Comparison of ENCODE assay signal across 25 cellular contexts in the genomic region with DNA sequence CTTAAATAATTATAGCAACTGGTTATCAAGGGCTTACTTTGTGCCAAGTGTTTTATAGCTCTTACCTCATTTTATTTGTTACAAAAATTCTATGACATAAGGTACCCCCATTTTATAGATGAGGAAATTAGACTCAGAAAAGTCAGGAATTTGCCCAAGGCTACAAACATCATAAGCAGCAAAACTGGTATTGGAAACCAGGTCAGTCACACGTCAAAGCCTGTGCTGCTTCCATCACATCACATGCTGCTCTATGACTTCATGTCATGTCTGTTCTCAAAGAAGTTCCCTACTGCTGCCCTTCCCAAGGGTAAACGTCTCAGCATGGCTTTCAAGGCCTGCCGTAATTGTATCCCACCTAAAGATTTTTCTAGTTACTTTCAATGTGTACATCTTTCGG. TPM values are rescaled to one million over a fixed set of nuclear protein-coding genes. Genes with fewer than 3 reads are reported as not detected.
DNase-seq lines count a peak whose midpoint lies in the region; ATAC-seq and TF ChIP-seq lines count a peak whose summit lies in the region.
"Had no signal": no experiment of that assay in that cellular context is flagged by ENCODE, and none has a peak within 500 bp of the region (broad histone marks: within the 10 kb centered on the region; RNA-seq: fewer than 3 reads in every experiment).

No MANE protein-coding gene starts in this region.

- no peak for TF ChIP-seq RAD21 in HCT116 (IDR thresholded peaks at IDR 0.05; ENCODE audit: low read depth)

- no peak overlapping the region for H2BK5ac ChIP-seq in trophoblast cell (ENCODE audit: low read depth, low read length, poor library complexity)

- H3K4me1 ChIP-seq in HCT116 (ENCODE audit: control insufficient read depth in 1 of 2, insufficient read depth in 2 of 2, low read length in 2 of 2): peaks cover 2 to 15% of the 10 kb centered on the region in 2 experiments; a peak in 2 of 4 replicates
- H3K4me1 ChIP-seq in trophoblast cell (ENCODE audit: control insufficient read depth in 1 of 2, insufficient read depth in 2 of 2, low read length in 2 of 2): peaks cover 0 to 2% of the 10 kb centered on the region in 2 experiments
- H3K4me1 ChIP-seq: gastrocnemius medialis, pancreas, SJSA1 had no signal

- peak overlapping the region; percentile 79 for H3K27ac Mint-ChIP-seq in activated naive CD4-positive, alpha-beta T cell treated with anti-CD3 and anti-CD28 coated beads for 36 hours
- peak overlapping the region in 1 of 2 donors; percentile 76 for H3K27ac Mint-ChIP-seq in activated naive CD4-positive, alpha-beta T cell treated with anti-CD3 and anti-CD28 coated beads, Interleukin-2, amount 50 U/mL, for 72 hours
- H3K27ac Mint-ChIP-seq in activated naive CD8-positive, alpha-beta T cell treated with anti-CD3 and anti-CD28 coated beads for 36 hours: peak overlapping the region; percentile 50
- H3K27ac Mint-ChIP-seq: nephron progenitor cell had no signal

- no peak overlapping the region for H2BK12ac ChIP-seq in trophoblast cell (ENCODE audit: low read length)

- no peak overlapping the region for H4K91ac ChIP-seq in trophoblast cell (ENCODE audit: low read depth, low read length)

- H3K4me2 ChIP-seq in HCT116 (ENCODE audit: low read length): no peak overlapping the region
- H3K4me2 ChIP-seq in trophoblast cell (ENCODE audit: low read length): no peak overlapping the region
- H3K4me2 ChIP-seq: hepatocyte, KMS-11, smooth muscle cell had no signal

- intact Hi-C loops in activated naive CD4-positive, alpha-beta T cell treated with anti-CD3 and anti-CD28 coated beads for 36 hours (cut with micrococcal nuclease): no loop called here
- intact Hi-C loops in HCT116 (cut with micrococcal nuclease): no loop called here

- no peak overlapping the region for H3K4ac ChIP-seq in trophoblast cell (ENCODE audit: low read depth, low read length)

- no peak overlapping the region for H2AK5ac ChIP-seq in trophoblast cell (ENCODE audit: low read length)

- ATAC-seq in activated naive CD4-positive, alpha-beta T cell treated with anti-CD3 and anti-CD28 coated beads, Interleukin-2, amount 50 U/mL, for 72 hours: no peak
- ATAC-seq in HCT116: no peak
- ATAC-seq: gastrocnemius medialis, mucosa of descending colon, pancreas had no signal

- H3K9me3 Mint-ChIP-seq in activated naive CD4-positive, alpha-beta T cell treated with anti-CD3 and anti-CD28 coated beads for 36 hours: no peaks in the 10 kb centered on the region
- H3K9me3 Mint-ChIP-seq in activated naive CD4-positive, alpha-beta T cell treated with anti-CD3 and anti-CD28 coated beads, Interleukin-2, amount 50 U/mL, for 72 hours: no peaks in the 10 kb centered on the region
- H3K9me3 Mint-ChIP-seq in activated naive CD8-positive, alpha-beta T cell treated with anti-CD3 and anti-CD28 coated beads for 36 hours: peaks cover 3% of the 10 kb centered on the region
- H3K9me3 Mint-ChIP-seq: nephron progenitor cell had no signal

- no peak overlapping the region for H4K8ac ChIP-seq in trophoblast cell (ENCODE audit: low read depth, low read length)

- H3K4me3 ChIP-seq in HCT116 (replicated peaks in 1 of 2; ENCODE audit: low read depth in 1 of 2, low read length in 2 of 2): no peak overlapping the region
- H3K4me3 ChIP-seq in trophoblast cell (ENCODE audit: low read depth, low read length): no peak overlapping the region
- H3K4me3 ChIP-seq: BLaER1 treated with 17β-estradiol and CSF1 and Interleukin-3, amounts not matched to agents 10 nM and 100 nM; gastrocnemius medialis; hepatocyte; lung; mucosa of descending colon; pancreas; SJSA1; smooth muscle cell had no signal

- H3K9ac ChIP-seq in HCT116 (ENCODE audit: low read length) (no peak overlapping the region), trophoblast cell (ENCODE audit: low read length) (no peak overlapping the region)
- H3K9ac ChIP-seq: BLaER1 treated with 17β-estradiol and CSF1 and Interleukin-3, amounts not matched to agents 10 nM and 100 nM; KMS-11 had no signal

- no TSS peak for BruUV-seq in HCT116 (replicated peaks; lab: Mats Ljungman, UMichigan)

- RAD21 ChIA-PET in HCT116 (lab: Charles Lee; ENCODE audit: low non-redundant PET in 1 of 2, low total read pairs in 2 of 2, uncharacterized antibody in 2 of 2, unreplicated experiment in 2 of 2): no interaction called here

- H3K36me3 ChIP-seq in HCT116 (ENCODE audit: control insufficient read depth in 1 of 2, insufficient read depth in 2 of 2, low read length in 2 of 2) (no peaks in the 10 kb centered on the region), trophoblast cell (ENCODE audit: control insufficient read depth in 1 of 2, insufficient read depth in 2 of 2, low read length in 2 of 2) (no peaks in the 10 kb centered on the region)
- H3K36me3 ChIP-seq: BLaER1 treated with 17β-estradiol and CSF1 and Interleukin-3, amounts not matched to agents 10 nM and 100 nM; gastrocnemius medialis; pancreas; SJSA1 had no signal

- H4K20me1 ChIP-seq in HCT116 (ENCODE audit: insufficient read depth): no peaks in the 10 kb centered on the region
- H4K20me1 ChIP-seq: BLaER1 treated with 17β-estradiol and CSF1 and Interleukin-3, amounts not matched to agents 10 nM and 100 nM had no signal

- CTCF ChIA-PET in activated naive CD4-positive, alpha-beta T cell treated with anti-CD3 and anti-CD28 coated beads for 36 hours (lab: Charles Lee): no interaction called here
- CTCF ChIA-PET in HCT116 (lab: Charles Lee): no interaction called here

- no peak overlapping the region for H3K18ac ChIP-seq in trophoblast cell (ENCODE audit: low read length)

- no peaks in the 10 kb centered on the region for H3K9me3 ChIP-seq in HCT116 (ENCODE audit: control insufficient read depth in 1 of 2, insufficient read depth in 1 of 2, low read depth in 1 of 2, low read length in 2 of 2)
- no peaks in the 10 kb centered on the region for H3K9me3 ChIP-seq in trophoblast cell (ENCODE audit: insufficient read depth, low read depth, low read length)
- H3K9me3 ChIP-seq: BLaER1 treated with 17β-estradiol and CSF1 and Interleukin-3, amounts not matched to agents 10 nM and 100 nM; gastrocnemius medialis; mucosa of descending colon; pancreas had no signal

- peaks cover 43% of the 10 kb centered on the region for H3K4me1 Mint-ChIP-seq in activated naive CD4-positive, alpha-beta T cell treated with anti-CD3 and anti-CD28 coated beads for 36 hours (ENCODE audit: low read depth)
- H3K4me1 Mint-ChIP-seq in activated naive CD8-positive, alpha-beta T cell treated with anti-CD3 and anti-CD28 coated beads for 36 hours: peaks cover 37% of the 10 kb centered on the region

- TF ChIP-seq POLR2A in HCT116 (IDR thresholded peaks at IDR 0.05; ENCODE audit: borderline replicate concordance, extremely low read depth, insufficient read depth, insufficient read length): no peak

- no peaks in the 10 kb centered on the region for H3K36me3 Mint-ChIP-seq in activated naive CD4-positive, alpha-beta T cell treated with anti-CD3 and anti-CD28 coated beads for 36 hours (ENCODE audit: low read depth)
- peaks cover 0 to 8% of the 10 kb centered on the region in 2 donors for H3K36me3 Mint-ChIP-seq in activated naive CD4-positive, alpha-beta T cell treated with anti-CD3 and anti-CD28 coated beads, Interleukin-2, amount 50 U/mL, for 72 hours
- H3K36me3 Mint-ChIP-seq in activated naive CD8-positive, alpha-beta T cell treated with anti-CD3 and anti-CD28 coated beads for 36 hours: no peaks in the 10 kb centered on the region

- H3K27me3 Mint-ChIP-seq in activated naive CD4-positive, alpha-beta T cell treated with anti-CD3 and anti-CD28 coated beads for 36 hours (ENCODE audit: low read depth): no peaks in the 10 kb centered on the region
- no peaks in the 10 kb centered on the region for H3K27me3 Mint-ChIP-seq in activated naive CD8-positive, alpha-beta T cell treated with anti-CD3 and anti-CD28 coated beads for 36 hours

- H3K14ac ChIP-seq in trophoblast cell (ENCODE audit: low read length): no peak overlapping the region

- DNase-seq in activated naive CD4-positive, alpha-beta T cell treated with anti-CD3 and anti-CD28 coated beads for 36 hours: no peak
- DNase-seq in activated naive CD4-positive, alpha-beta T cell treated with anti-CD3 and anti-CD28 coated beads, Interleukin-2, amount 50 U/mL, for 72 hours (ENCODE audit: low spot score in 2 of 2): no peak
- no peak for DNase-seq in HCT116 (ENCODE audit: low read depth, low spot score)
- DNase-seq in activated naive CD8-positive, alpha-beta T cell treated with anti-CD3 and anti-CD28 coated beads for 36 hours: no peak
- DNase-seq in trophoblast cell: peak; percentile 33 to 51
- no peak for DNase-seq in anterior cingulate cortex (lab: John Stamatoyannopoulos, UW)
- no peak for DNase-seq in NCI-H2196 treated with DMSO at 0.1 percent for 48 hours (lab: John Stamatoyannopoulos, UW; ENCODE audit: unreplicated experiment)
- no peak for DNase-seq in NCI-H526 treated with DMSO at 0.1 percent for 48 hours (lab: John Stamatoyannopoulos, UW)
- DNase-seq: gastrocnemius medialis; H7; mucosa of descending colon; NCI-H1417 treated with DMSO at 0.1 percent for 48 hours; NCI-H2081 treated with DMSO at 0.1 percent for 48 hours; NCI-H345; NCI-H774; nephron progenitor cell; pancreas; stimulated activated CD4-positive, alpha-beta T cell treated with anti-CD3 and anti-CD28 coated beads, Interleukin-1b, Interleukin-23, amount 100 ng/mL, for 48 hours; substantia nigra had no signal

- H4K12ac ChIP-seq in trophoblast cell (ENCODE audit: low read depth, low read length): no peak overlapping the region

- H3K9me2 ChIP-seq in HCT116 (ENCODE audit: insufficient read depth): no peaks in the 10 kb centered on the region

- H2AFZ ChIP-seq in HCT116 (ENCODE audit: low read depth, low read length, poor library complexity, severe bottlenecking): peak overlapping the region; percentile 58
- H2AFZ ChIP-seq in trophoblast cell (ENCODE audit: insufficient read depth, low read length, poor library complexity): no peak overlapping the region
- H2AFZ ChIP-seq: hepatocyte had no signal

- no peaks in the 10 kb centered on the region for H3K79me2 ChIP-seq in HCT116 (ENCODE audit: insufficient read depth, low read length)
- no peaks in the 10 kb centered on the region for H3K79me2 ChIP-seq in trophoblast cell (ENCODE audit: control insufficient read depth, insufficient read depth, low read length, poor library complexity)
- H3K79me2 ChIP-seq: hepatocyte had no signal

- no CpG with 5 or more reads among the region's 4 CpGs for WGBS in trophoblast cell (ENCODE audit: extremely low coverage, insufficient coverage, insufficient read length)

- TF ChIP-seq CTCF in HCT116 (IDR thresholded peaks at IDR 0.05 in 2 of 3, conservative IDR thresholded peaks at IDR 0.05 in 1 of 3; ENCODE audit: borderline replicate concordance in 1 of 3, insufficient read depth in 1 of 3, low read depth in 2 of 3, low read length in 2 of 3): no peak

- no peak overlapping the region for H2BK120ac ChIP-seq in trophoblast cell (ENCODE audit: insufficient read depth, low read length, poor library complexity)

- peak overlapping the region; percentile 4 for H3K23ac ChIP-seq in trophoblast cell (ENCODE audit: low read length)

- POLR2A ChIA-PET in HCT116 (lab: Charles Lee): no interaction called here

- H3K27ac ChIP-seq in HCT116 (ENCODE audit: low read depth, low read length): no peak overlapping the region
- H3K27ac ChIP-seq in trophoblast cell (ENCODE audit: low read depth, low read length): no peak overlapping the region
- H3K27ac ChIP-seq: BLaER1 treated with 17β-estradiol and CSF1 and Interleukin-3, amounts not matched to agents 10 nM and 100 nM; gastrocnemius medialis; hepatocyte; KMS-11; pancreas; SJSA1 had no signal

- H3K4me3 Mint-ChIP-seq in activated naive CD4-positive, alpha-beta T cell treated with anti-CD3 and anti-CD28 coated beads for 36 hours: peak overlapping the region; percentile 8
- no peak overlapping the region for H3K4me3 Mint-ChIP-seq in activated naive CD8-positive, alpha-beta T cell treated with anti-CD3 and anti-CD28 coated beads for 36 hours
- H3K4me3 Mint-ChIP-seq: nephron progenitor cell had no signal

- H3K79me1 ChIP-seq in trophoblast cell (ENCODE audit: low read length): no peaks in the 10 kb centered on the region

- no peaks in the 10 kb centered on the region for H3K27me3 ChIP-seq in HCT116 (ENCODE audit: insufficient read depth, low read length)
- no peaks in the 10 kb centered on the region for H3K27me3 ChIP-seq in trophoblast cell (ENCODE audit: insufficient read depth, low read length)
- H3K27me3 ChIP-seq: BLaER1 treated with 17β-estradiol and CSF1 and Interleukin-3, amounts not matched to agents 10 nM and 100 nM; gastrocnemius medialis; hepatocyte; pancreas had no signal

RNA-seq across cellular contexts. Expression of gene KIF2A, which starts 6.9 kb away (rescaled TPM):
- 100 to 1,000 TPM; 101 to 117 TPM for total RNA-seq in activated naive CD4-positive, alpha-beta T cell treated with anti-CD3 and anti-CD28 coated beads for 36 hours
- 100 to 1,000 TPM; 142 to 155 TPM for total RNA-seq in activated naive CD4-positive, alpha-beta T cell treated with anti-CD3 and anti-CD28 coated beads, Interleukin-2, amount 50 U/mL, for 72 hours
- total RNA-seq in HCT116 (2021; ENCODE audit: unreplicated experiment): 42.9 TPM
- 12.5 and 19.4 TPM in 2 replicates for polyA plus RNA-seq in HCT116 (2012)
- total RNA-seq in activated naive CD8-positive, alpha-beta T cell treated with anti-CD3 and anti-CD28 coated beads for 36 hours: 100 to 1,000 TPM; 164 to 175 TPM
- polyA plus RNA-seq in trophoblast cell (2013): 111 and 119 TPM in 2 replicates

Comparison
In these comparisons a context has a peak if more than half of its experiments do, and no peak if none do; other contexts are left out.
1. DNase-seq: peak in trophoblast cell (2 of 2); none in activated naive CD4-positive, alpha-beta T cell treated with anti-CD3 and anti-CD28 coated beads for 36 hours (single experiment), activated naive CD4-positive, alpha-beta T cell treated with anti-CD3 and anti-CD28 coated beads, Interleukin-2, amount 50 U/mL, for 72 hours (0 of 2), HCT116 (single experiment), activated naive CD8-positive, alpha-beta T cell treated with anti-CD3 and anti-CD28 coated beads for 36 hours (single experiment), anterior cingulate cortex (0 of 58), NCI-H2196 treated with DMSO at 0.1 percent for 48 hours (single experiment) and NCI-H526 treated with DMSO at 0.1 percent for 48 hours (single experiment).